In the genomic region with DNA sequence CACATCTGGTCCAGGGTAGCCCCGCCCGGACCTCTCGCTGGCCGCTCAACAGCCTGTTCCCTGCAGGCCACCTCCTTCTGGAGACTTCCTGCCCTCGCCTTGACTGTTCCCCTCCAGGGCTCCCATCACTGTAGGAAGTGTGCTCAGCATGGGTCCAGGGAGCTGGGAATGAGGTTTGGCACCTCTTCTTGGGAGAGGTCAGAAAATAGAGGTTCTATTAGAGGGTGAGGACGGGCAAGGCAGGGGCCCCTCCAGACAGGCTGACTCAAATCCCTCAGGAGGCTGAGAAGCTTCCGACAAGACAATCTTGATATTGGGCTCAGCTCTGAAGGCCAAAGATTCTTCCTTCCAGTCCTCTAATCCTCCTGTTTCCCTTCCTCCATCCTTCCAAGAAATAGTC, we compare ENCODE assay signal across 1 cellular context.
TF ChIP-seq lines count a peak whose summit lies in the region.

No MANE protein-coding gene starts in this region.

TF ChIP-seq in H1, 55 proteins besides CTCF, POLR2A, EP300 and RAD21:
- TF ChIP-seq, protein P1, sequence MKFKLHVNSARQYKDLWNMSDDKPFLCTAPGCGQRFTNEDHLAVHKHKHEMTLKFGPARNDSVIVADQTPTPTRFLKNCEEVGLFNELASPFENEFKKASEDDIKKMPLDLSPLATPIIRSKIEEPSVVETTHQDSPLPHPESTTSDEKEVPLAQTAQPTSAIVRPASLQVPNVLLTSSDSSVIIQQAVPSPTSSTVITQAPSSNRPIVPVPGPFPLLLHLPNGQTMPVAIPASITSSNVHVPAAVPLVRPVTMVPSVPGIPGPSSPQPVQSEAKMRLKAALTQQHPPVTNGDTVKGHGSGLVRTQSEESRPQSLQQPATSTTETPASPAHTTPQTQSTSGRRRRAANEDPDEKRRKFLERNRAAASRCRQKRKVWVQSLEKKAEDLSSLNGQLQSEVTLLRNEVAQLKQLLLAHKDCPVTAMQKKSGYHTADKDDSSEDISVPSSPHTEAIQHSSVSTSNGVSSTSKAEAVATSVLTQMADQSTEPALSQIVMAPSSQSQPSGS (IDR thresholded peaks at IDR 0.05; ENCODE audit: low read length) = no peak
- no peak for TF ChIP-seq NANOG (IDR thresholded peaks at IDR 0.05; ENCODE audit: insufficient read depth, low read depth, low read length, poor library complexity, severe bottlenecking)
- no peak for TF ChIP-seq BCL11A (IDR thresholded peaks at IDR 0.05; ENCODE audit: low read depth in 2 of 2, low read length in 2 of 2)
- TF ChIP-seq MAFK (IDR thresholded peaks at IDR 0.05; ENCODE audit: low read depth, low read length) = no peak
- no peak for TF ChIP-seq POU5F1 (IDR thresholded peaks at IDR 0.05; ENCODE audit: low read depth, low read length)
- no peak for TF ChIP-seq HDAC2 (IDR thresholded peaks at IDR 0.05; ENCODE audit: borderline replicate concordance in 1 of 2, low read depth in 2 of 2, low read length in 2 of 2)
- no peak for TF ChIP-seq POLR2AphosphoS5 (IDR thresholded peaks at IDR 0.05; ENCODE audit: low read depth, low read length)
- TF ChIP-seq TAF1 (IDR thresholded peaks at IDR 0.05; ENCODE audit: low read depth, low read length) = no peak
- TF ChIP-seq CHD2 (IDR thresholded peaks at IDR 0.05; ENCODE audit: low read length) = no peak
